ENCODE assay signal across 18 cellular contexts in the genomic region with DNA sequence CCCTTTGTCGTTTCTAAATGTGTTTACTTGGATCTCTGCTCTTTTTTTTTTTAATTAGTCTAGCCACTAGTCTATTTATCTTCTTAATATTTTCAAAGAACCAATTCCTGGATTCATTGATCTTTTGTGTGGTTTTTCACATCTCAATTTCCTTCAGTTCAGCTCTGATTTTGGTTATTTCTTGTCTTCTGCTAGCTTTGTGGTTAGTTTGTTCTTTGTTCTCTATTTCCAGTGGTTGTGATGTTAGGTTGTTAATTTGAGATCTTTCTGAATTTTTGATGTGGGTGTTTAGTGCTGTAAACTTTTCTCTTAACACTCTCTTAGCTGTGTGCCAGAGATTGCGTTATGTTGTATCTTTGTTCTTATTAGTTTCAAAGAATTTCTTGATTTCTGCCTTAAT.
DNase-seq lines count a peak whose midpoint lies in the region; TF ChIP-seq lines count a peak whose summit lies in the region.
"Had no signal": no experiment of that assay in that cellular context is flagged by ENCODE, and none has a peak within 500 bp of the region (broad histone marks: within the 10 kb centered on the region; RNA-seq: fewer than 3 reads in every experiment).

No MANE protein-coding gene starts in this region.

- 0 out of 2 replicates have a peak, but pooled peaks cover 4% of the 10 kb centered on the region for H3K4me1 ChIP-seq in Caco-2
- H3K4me1 ChIP-seq: BE2C had no signal

- H3K9me3 Mint-ChIP-seq in Caco-2 (ENCODE audit: unreplicated experiment) = peaks cover 20% of the 10 kb centered on the region
- H3K9me3 Mint-ChIP-seq in activated T-helper 1 cell treated with anti-CD3 and anti-CD28 coated beads, Interleukin-12 subunit alpha, Interleukin-12 subunit beta, Interleukin-2, Interleukin-4 antibody, amounts not matched to agents 30 ng/mL and 10 ng/mL and 1 ng/mL, durations not matched to agents 14 hours and 24 hours and 36 hours = peaks cover 5% of the 10 kb centered on the region

- peak overlapping the region; percentile 45 for H3K27ac Mint-ChIP-seq in Caco-2 (ENCODE audit: unreplicated experiment)
- H3K27ac Mint-ChIP-seq in activated T-helper 1 cell treated with anti-CD3 and anti-CD28 coated beads, Interleukin-12 subunit alpha, Interleukin-12 subunit beta, Interleukin-2, Interleukin-4 antibody, amounts not matched to agents 30 ng/mL and 10 ng/mL and 1 ng/mL, durations not matched to agents 14 hours and 24 hours and 36 hours = no peak overlapping the region
- H3K27ac Mint-ChIP-seq: CD4-positive, alpha-beta T cell; CD8-positive, alpha-beta T cell had no signal

- H3K36me3 Mint-ChIP-seq in Caco-2 (ENCODE audit: insufficient read depth, unreplicated experiment) = peaks cover 10% of the 10 kb centered on the region
- H3K36me3 Mint-ChIP-seq in activated T-helper 1 cell treated with anti-CD3 and anti-CD28 coated beads, Interleukin-12 subunit alpha, Interleukin-12 subunit beta, Interleukin-2, Interleukin-4 antibody, amounts not matched to agents 30 ng/mL and 10 ng/mL and 1 ng/mL, durations not matched to agents 14 hours and 24 hours and 36 hours (ENCODE audit: low read depth) = no peaks in the 10 kb centered on the region
- H3K36me3 Mint-ChIP-seq: CD8-positive, alpha-beta T cell had no signal

- POLR2A ChIA-PET in Caco-2 (lab: Charles Lee) = no interaction called here

- peaks cover 3% of the 10 kb centered on the region; the same call in 1 of the 2 replicates for H3K9me3 ChIP-seq in Caco-2
- H3K9me3 ChIP-seq: BE2C had no signal

- H3K4me3 ChIP-seq in Caco-2 (ENCODE audit: low read depth, low read length) = no peak overlapping the region
- H3K4me3 ChIP-seq: BLaER1 treated with 17β-estradiol and CSF1 and Interleukin-3, amounts not matched to agents 10 nM and 100 nM had no signal

- no peaks in the 10 kb centered on the region for H3K27me3 ChIP-seq in Caco-2 (replicated peaks; ENCODE audit: control insufficient read depth, insufficient read depth, low read length)
- H3K27me3 ChIP-seq: BE2C; BLaER1 treated with 17β-estradiol and CSF1 and Interleukin-3, amounts not matched to agents 10 nM and 100 nM had no signal

- DNase-seq in Caco-2 (no peak), MV-4-11 (lab: John Stamatoyannopoulos, UW) (peak; percentile 11), HCEC 1CT (no peak)
- DNase-seq in activated CD8-positive, alpha-beta memory T cell treated with anti-CD3 and anti-CD28 coated beads for 24 hours = no peak
- DNase-seq in activated T-helper 1 cell treated with anti-CD3 and anti-CD28 coated beads, Interleukin-12 subunit alpha, Interleukin-12 subunit beta, Interleukin-2, Interleukin-4 antibody, amounts not matched to agents 30 ng/mL and 10 ng/mL and 1 ng/mL, durations not matched to agents 14 hours and 24 hours and 36 hours (ENCODE audit: low spot score) = no peak
- DNase-seq: 8988T; ACHN; BE2C; CD4-positive, alpha-beta T cell; CD8-positive, alpha-beta T cell; DMS 273 treated with DMSO at 0.1 percent for 48 hours; DMS153; DMS53; DMS79; DND-41; EL; GDM1 had no signal

- peaks cover 3% of the 10 kb centered on the region for H3K27me3 Mint-ChIP-seq in Caco-2 (ENCODE audit: insufficient read depth, unreplicated experiment)
- no peaks in the 10 kb centered on the region for H3K27me3 Mint-ChIP-seq in activated T-helper 1 cell treated with anti-CD3 and anti-CD28 coated beads, Interleukin-12 subunit alpha, Interleukin-12 subunit beta, Interleukin-2, Interleukin-4 antibody, amounts not matched to agents 30 ng/mL and 10 ng/mL and 1 ng/mL, durations not matched to agents 14 hours and 24 hours and 36 hours (ENCODE audit: insufficient read depth)
- H3K27me3 Mint-ChIP-seq: CD4-positive, alpha-beta T cell had no signal

- no peak for TF ChIP-seq CTCF in Caco-2 (IDR thresholded peaks at IDR 0.05; ENCODE audit: insufficient read depth in 1 of 2, low read depth in 1 of 2, low read length in 1 of 2, severe bottlenecking in 1 of 2, unreplicated experiment in 1 of 2)

- H3K4me3 Mint-ChIP-seq in Caco-2 (ENCODE audit: unreplicated experiment) = no peak overlapping the region
- no peak overlapping the region for H3K4me3 Mint-ChIP-seq in activated T-helper 1 cell treated with anti-CD3 and anti-CD28 coated beads, Interleukin-12 subunit alpha, Interleukin-12 subunit beta, Interleukin-2, Interleukin-4 antibody, amounts not matched to agents 30 ng/mL and 10 ng/mL and 1 ng/mL, durations not matched to agents 14 hours and 24 hours and 36 hours
- H3K4me3 Mint-ChIP-seq: CD4-positive, alpha-beta T cell; CD8-positive, alpha-beta T cell had no signal

- no peaks in the 10 kb centered on the region for H3K4me1 Mint-ChIP-seq in Caco-2 (ENCODE audit: low read depth, unreplicated experiment)
- no peaks in the 10 kb centered on the region for H3K4me1 Mint-ChIP-seq in activated T-helper 1 cell treated with anti-CD3 and anti-CD28 coated beads, Interleukin-12 subunit alpha, Interleukin-12 subunit beta, Interleukin-2, Interleukin-4 antibody, amounts not matched to agents 30 ng/mL and 10 ng/mL and 1 ng/mL, durations not matched to agents 14 hours and 24 hours and 36 hours (ENCODE audit: low read depth)

- CTCF ChIA-PET in Caco-2 (lab: Charles Lee) = no interaction called here

- intact Hi-C loops in Caco-2 (cut with micrococcal nuclease; ENCODE audit: unreplicated experiment) = no loop called here
- intact Hi-C loops in activated T-helper 1 cell treated with anti-CD3 and anti-CD28 coated beads, Interleukin-12 subunit alpha, Interleukin-12 subunit beta, Interleukin-2, Interleukin-4 antibody, amounts not matched to agents 30 ng/mL and 10 ng/mL and 1 ng/mL, durations not matched to agents 14 hours and 24 hours and 36 hours (cut with micrococcal nuclease) = no loop called here

- no peaks in the 10 kb centered on the region for H3K36me3 ChIP-seq in Caco-2 (ENCODE audit: control insufficient read depth, insufficient read depth, low read length)
- H3K36me3 ChIP-seq: BE2C; BLaER1 treated with 17β-estradiol and CSF1 and Interleukin-3, amounts not matched to agents 10 nM and 100 nM had no signal

- no TSS peak for BruUV-seq in Caco-2 (replicated peaks; lab: Mats Ljungman, UMichigan)
